ENCODE assay signal across 21 cellular contexts in the genomic region with DNA sequence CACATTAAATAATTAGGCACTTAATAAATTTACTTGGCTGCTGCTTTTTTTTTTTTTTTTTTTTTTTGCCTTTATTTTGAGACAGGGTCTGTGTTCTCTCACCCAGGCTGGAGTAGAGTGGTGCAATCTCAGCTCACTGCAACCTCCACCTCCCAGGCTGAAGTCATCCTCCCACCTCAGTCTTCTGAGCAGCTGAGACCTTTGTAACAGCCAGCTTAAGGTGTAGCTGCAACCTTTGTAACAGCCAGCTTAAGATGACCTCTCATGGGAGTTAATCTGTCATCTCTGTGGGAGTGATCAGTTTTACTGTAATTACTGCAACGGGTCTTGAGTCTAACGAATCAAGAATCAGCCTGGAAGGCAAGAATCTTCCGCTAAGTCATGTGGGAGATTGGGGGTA. TPM values are rescaled to one million over a fixed set of nuclear protein-coding genes. Genes with fewer than 3 reads are reported as not detected.
A peak's percentile ranks its signal among the peaks of the same experiment; 100 is the strongest.
DNase-seq lines count a peak whose midpoint lies in the region; ATAC-seq, FAIRE-seq and TF ChIP-seq lines count a peak whose summit lies in the region.
"Had no signal": no experiment of that assay in that cellular context is flagged by ENCODE, and none has a peak within 500 bp of the region (broad histone marks: within the 10 kb centered on the region; RNA-seq: fewer than 3 reads in every experiment).

No MANE protein-coding gene starts in this region.

- H2AK5ac ChIP-seq in mesendoderm (ENCODE audit: low read length), result no peak overlapping the region

- H4K5ac ChIP-seq in mesendoderm (ENCODE audit: low read length), result no peak overlapping the region

- no peak overlapping the region for H3K27ac ChIP-seq in HEK293 (ENCODE audit: extremely low read depth, low read depth, low read length)
- H3K27ac ChIP-seq in hepatocyte, result peak overlapping the region; percentile 61
- H3K27ac ChIP-seq in mesendoderm (ENCODE audit: low read depth, low read length), result no peak overlapping the region
- no peak overlapping the region for H3K27ac ChIP-seq in small intestine (ENCODE audit: low read depth in 1 of 2, low read length in 1 of 2)
- H3K27ac ChIP-seq: C4-2B, HL-60 had no signal

- no peak overlapping the region for H2AFZ ChIP-seq in hepatocyte

- H2BK120ac ChIP-seq in mesendoderm (ENCODE audit: low read depth, low read length), result no peak overlapping the region

- H3K56ac ChIP-seq in mesendoderm (ENCODE audit: low read length), result no peak overlapping the region

- no peaks in the 10 kb centered on the region for H4K20me1 ChIP-seq in hepatocyte (ENCODE audit: insufficient read depth, poor library complexity, severe bottlenecking)

- no peak overlapping the region for H3K4me3 ChIP-seq in HEK293 (ENCODE audit: low read depth, low read length)
- H3K4me3 ChIP-seq in hepatocyte, result no peak overlapping the region
- H3K4me3 ChIP-seq in mesendoderm (ENCODE audit: low read length), result no peak overlapping the region
- H3K4me3 ChIP-seq in small intestine (ENCODE audit: low read depth in 1 of 2, low read length in 2 of 2), result no peak overlapping the region
- H3K4me3 ChIP-seq: K562 had no signal

- no peak for TF ChIP-seq CTCF in HEK293 (tag by site-specific recombination; IDR thresholded peaks at IDR 0.05)
- TF ChIP-seq CTCF in hepatocyte (IDR thresholded peaks at IDR 0.05; ENCODE audit: poor library complexity), result no peak

- CTCF ChIA-PET in HEK293 (lab: Yijun Ruan, JAX), result interaction anchor here (0.5 kb wide), 1 partner anchor 73 kb away, joined by 3 read pairs; no protein-coding TSS in a partner anchor

- no peak for ATAC-seq in Right ventricle myocardium inferior
- ATAC-seq in HG03135 (IDR thresholded peaks at IDR 0.05; ENCODE audit: unreplicated experiment), result no peak
- ATAC-seq: K562 had no signal

- DNase-seq in hepatocyte (ENCODE audit: low spot score) (peak; percentile 38), mesendoderm (peak; percentile 65), small intestine (peak; percentile 61), Right ventricle myocardium inferior (ENCODE audit: missing footprints) (no peak), NCI-H1417 (lab: John Stamatoyannopoulos, UW) (no peak)
- DNase-seq: ACHN; Caco-2; CD4-positive, alpha-beta T cell; GDM1; H9; IMR-90 had no signal

- no peak overlapping the region for H3K23ac ChIP-seq in mesendoderm (ENCODE audit: low read length)

- H3K79me1 ChIP-seq in mesendoderm (ENCODE audit: low read length), result no peaks in the 10 kb centered on the region

- H3K9ac ChIP-seq in mesendoderm (ENCODE audit: low read length), result no peak overlapping the region

- H3K4ac ChIP-seq in mesendoderm (ENCODE audit: low read depth, low read length), result no peak overlapping the region

- WGBS in hepatocyte (ENCODE audit: low lambda C conversion rate, missing lambda C conversion rate), result 65% methylated on average over 3 of the region's 3 CpGs
- WGBS in mesendoderm (ENCODE audit: extremely low coverage, insufficient coverage, low lambda C conversion rate), result no CpG with 5 or more reads among the region's 3 CpGs
- WGBS in small intestine, 3 donors, result 45 to 75% (median 54%) methylated on average over 3 of the region's 3 CpGs

- no peak overlapping the region for H2BK5ac ChIP-seq in mesendoderm (ENCODE audit: low read length)

- no peak for FAIRE-seq in small intestine (lab: Jason Lieb, UNC)
- FAIRE-seq: A204.1, D721Med, GM12892, GM18507, H1, K562 had no signal

- H3K27me3 ChIP-seq in hepatocyte (no peaks in the 10 kb centered on the region), mesendoderm (ENCODE audit: insufficient read depth, low read length, poor library complexity) (no peaks in the 10 kb centered on the region), small intestine (ENCODE audit: control insufficient read depth in 2 of 2, insufficient read depth in 2 of 2, low read length in 2 of 2) (no peaks in the 10 kb centered on the region)

- POLR2A ChIA-PET in HEK293 (lab: Yijun Ruan, JAX), result no interaction called here

- intact Hi-C loops in Right ventricle myocardium inferior (cut with DNase I), result no loop called here

- H3K9me3 ChIP-seq in HEK293 (ENCODE audit: control insufficient read depth, insufficient read depth, low read depth, low read length) (no peaks in the 10 kb centered on the region), hepatocyte (ENCODE audit: low read depth) (no peaks in the 10 kb centered on the region), small intestine (ENCODE audit: control insufficient read depth, low read depth) (no peaks in the 10 kb centered on the region)
- H3K9me3 ChIP-seq: Caco-2 had no signal

- H3K4me2 ChIP-seq in hepatocyte (no peak overlapping the region), mesendoderm (ENCODE audit: low read length) (no peak overlapping the region)

- no peak overlapping the region for H2BK15ac ChIP-seq in mesendoderm (replicated peaks; ENCODE audit: low read depth)

- H3K9me2 ChIP-seq in hepatocyte (replicated peaks; ENCODE audit: insufficient read depth), result no peaks in the 10 kb centered on the region

- H3K18ac ChIP-seq in mesendoderm (ENCODE audit: low read length), result no peak overlapping the region

- no peak overlapping the region for H4K8ac ChIP-seq in mesendoderm (ENCODE audit: low read depth, low read length)

- H3K79me2 ChIP-seq in hepatocyte (no peaks in the 10 kb centered on the region), mesendoderm (ENCODE audit: control insufficient read depth, insufficient read depth, low read length) (no peaks in the 10 kb centered on the region)

- H3K4me1 ChIP-seq in HEK293 (ENCODE audit: control insufficient read depth, insufficient read depth, low read length) (no peaks in the 10 kb centered on the region), hepatocyte (ENCODE audit: insufficient read depth) (peaks cover 13% of the 10 kb centered on the region), mesendoderm (ENCODE audit: control insufficient read depth, low read depth, low read length) (peaks cover 5% of the 10 kb centered on the region), small intestine (ENCODE audit: control insufficient read depth in 2 of 2, insufficient read depth in 1 of 2, low read depth in 1 of 2, low read length in 1 of 2) (no peaks in the 10 kb centered on the region)

- H3K36me3 ChIP-seq in HEK293 (ENCODE audit: control insufficient read depth in 2 of 2, insufficient read depth in 1 of 2, low read length in 2 of 2) (no peaks in the 10 kb centered on the region), hepatocyte (replicated peaks; ENCODE audit: insufficient read depth, low read depth) (no peaks in the 10 kb centered on the region), mesendoderm (ENCODE audit: control insufficient read depth, insufficient read depth, low read length) (no peaks in the 10 kb centered on the region), small intestine (ENCODE audit: control insufficient read depth in 2 of 2, insufficient read depth in 2 of 2, low read length in 2 of 2) (no peaks in the 10 kb centered on the region)

TF ChIP-seq in HEK293, 187 proteins besides CTCF, POLR2A, EP300 and RAD21:
- TF ChIP-seq ZNF341 (tag by site-specific recombination; IDR thresholded peaks at IDR 0.05; ENCODE audit: low read depth) (peak; percentile 33; the same call in 1 of the 2 replicates), ZNF202 (tag by site-specific recombination; IDR thresholded peaks at IDR 0.05; ENCODE audit: borderline replicate concordance) (no peak), ZNF266 (tag by site-specific recombination; IDR thresholded peaks at IDR 0.05; ENCODE audit: low read depth) (no peak)
- TF ChIP-seq, protein P1, sequence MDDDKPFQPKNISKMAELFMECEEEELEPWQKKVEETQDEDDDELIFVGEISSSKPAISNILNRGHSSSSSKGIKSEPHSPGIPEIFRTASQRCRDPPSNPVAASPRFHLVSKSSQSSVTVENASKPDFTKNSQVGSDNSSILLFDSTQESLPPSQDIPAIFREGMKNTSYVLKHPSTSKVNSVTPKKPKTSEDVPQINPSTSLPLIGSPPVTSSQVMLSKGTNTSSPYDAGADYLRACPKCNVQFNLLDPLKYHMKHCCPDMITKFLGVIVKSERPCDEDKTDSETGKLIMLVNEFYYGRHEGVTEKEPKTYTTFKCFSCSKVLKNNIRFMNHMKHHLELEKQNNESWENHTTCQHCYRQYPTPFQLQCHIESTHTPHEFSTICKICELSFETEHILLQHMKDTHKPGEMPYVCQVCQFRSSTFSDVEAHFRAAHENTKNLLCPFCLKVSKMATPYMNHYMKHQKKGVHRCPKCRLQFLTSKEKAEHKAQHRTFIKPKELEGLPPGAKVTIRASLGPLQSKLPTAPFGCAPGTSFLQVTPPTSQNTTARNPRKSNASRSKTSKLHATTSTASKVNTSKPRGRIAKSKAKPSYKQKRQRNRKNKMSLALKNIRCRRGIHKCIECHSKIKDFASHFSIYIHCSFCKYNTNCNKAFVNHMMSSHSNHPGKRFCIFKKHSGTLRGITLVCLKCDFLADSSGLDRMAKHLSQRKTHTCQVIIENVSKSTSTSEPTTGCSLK (tag by site-specific recombination; IDR thresholded peaks at IDR 0.05), result no peak
- TF ChIP-seq, protein P2, sequence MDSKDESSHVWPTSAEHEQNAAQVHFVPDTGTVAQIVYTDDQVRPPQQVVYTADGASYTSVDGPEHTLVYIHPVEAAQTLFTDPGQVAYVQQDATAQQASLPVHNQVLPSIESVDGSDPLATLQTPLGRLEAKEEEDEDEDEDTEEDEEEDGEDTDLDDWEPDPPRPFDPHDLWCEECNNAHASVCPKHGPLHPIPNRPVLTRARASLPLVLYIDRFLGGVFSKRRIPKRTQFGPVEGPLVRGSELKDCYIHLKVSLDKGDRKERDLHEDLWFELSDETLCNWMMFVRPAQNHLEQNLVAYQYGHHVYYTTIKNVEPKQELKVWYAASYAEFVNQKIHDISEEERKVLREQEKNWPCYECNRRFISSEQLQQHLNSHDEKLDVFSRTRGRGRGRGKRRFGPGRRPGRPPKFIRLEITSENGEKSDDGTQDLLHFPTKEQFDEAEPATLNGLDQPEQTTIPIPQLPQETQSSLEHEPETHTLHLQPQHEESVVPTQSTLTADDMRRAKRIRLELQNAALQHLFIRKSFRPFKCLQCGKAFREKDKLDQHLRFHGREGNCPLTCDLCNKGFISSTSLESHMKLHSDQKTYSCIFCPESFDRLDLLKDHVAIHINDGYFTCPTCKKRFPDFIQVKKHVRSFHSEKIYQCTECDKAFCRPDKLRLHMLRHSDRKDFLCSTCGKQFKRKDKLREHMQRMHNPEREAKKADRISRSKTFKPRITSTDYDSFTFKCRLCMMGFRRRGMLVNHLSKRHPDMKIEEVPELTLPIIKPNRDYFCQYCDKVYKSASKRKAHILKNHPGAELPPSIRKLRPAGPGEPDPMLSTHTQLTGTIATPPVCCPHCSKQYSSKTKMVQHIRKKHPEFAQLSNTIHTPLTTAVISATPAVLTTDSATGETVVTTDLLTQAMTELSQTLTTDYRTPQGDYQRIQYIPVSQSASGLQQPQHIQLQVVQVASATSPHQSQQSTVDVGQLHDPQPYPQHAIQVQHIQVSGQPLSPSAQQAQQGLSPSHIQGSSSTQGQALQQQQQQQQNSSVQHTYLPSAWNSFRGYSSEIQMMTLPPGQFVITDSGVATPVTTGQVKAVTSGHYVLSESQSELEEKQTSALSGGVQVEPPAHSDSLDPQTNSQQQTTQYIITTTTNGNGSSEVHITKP (tag by site-specific recombination; IDR thresholded peaks at IDR 0.05), result 0 out of 2 replicates have a peak, but pooled peaks have one; percentile 9

RNA-seq across cellular contexts. Expression of gene SNX2, which starts 31.6 kb away (rescaled TPM):
- total RNA-seq in hepatocyte (98.4 and 107 TPM in 2 replicates), Right ventricle myocardium inferior (41.4 TPM)
- polyA plus RNA-seq in hepatocyte (99.5 and 102 TPM in 2 replicates), small intestine (10 to 100 TPM; 41.4 to 54.6 (median 50.5) TPM)
- 52.7 TPM for polyA plus RNA-seq in mesendoderm (2013, experiment 1 of 2)
- polyA plus RNA-seq in mesendoderm (2013, experiment 2 of 2), result 55.1 TPM

Comparison
In these comparisons a context has a peak if more than half of its experiments do, and no peak if none do; other contexts are left out.
1. DNase-seq: peak in hepatocyte (single experiment), mesendoderm (single experiment) and small intestine (single experiment); none in Right ventricle myocardium inferior (single experiment) and NCI-H1417 (0 of 3).